Comparison of ENCODE assay signal across 10 cellular contexts in the genomic region with DNA sequence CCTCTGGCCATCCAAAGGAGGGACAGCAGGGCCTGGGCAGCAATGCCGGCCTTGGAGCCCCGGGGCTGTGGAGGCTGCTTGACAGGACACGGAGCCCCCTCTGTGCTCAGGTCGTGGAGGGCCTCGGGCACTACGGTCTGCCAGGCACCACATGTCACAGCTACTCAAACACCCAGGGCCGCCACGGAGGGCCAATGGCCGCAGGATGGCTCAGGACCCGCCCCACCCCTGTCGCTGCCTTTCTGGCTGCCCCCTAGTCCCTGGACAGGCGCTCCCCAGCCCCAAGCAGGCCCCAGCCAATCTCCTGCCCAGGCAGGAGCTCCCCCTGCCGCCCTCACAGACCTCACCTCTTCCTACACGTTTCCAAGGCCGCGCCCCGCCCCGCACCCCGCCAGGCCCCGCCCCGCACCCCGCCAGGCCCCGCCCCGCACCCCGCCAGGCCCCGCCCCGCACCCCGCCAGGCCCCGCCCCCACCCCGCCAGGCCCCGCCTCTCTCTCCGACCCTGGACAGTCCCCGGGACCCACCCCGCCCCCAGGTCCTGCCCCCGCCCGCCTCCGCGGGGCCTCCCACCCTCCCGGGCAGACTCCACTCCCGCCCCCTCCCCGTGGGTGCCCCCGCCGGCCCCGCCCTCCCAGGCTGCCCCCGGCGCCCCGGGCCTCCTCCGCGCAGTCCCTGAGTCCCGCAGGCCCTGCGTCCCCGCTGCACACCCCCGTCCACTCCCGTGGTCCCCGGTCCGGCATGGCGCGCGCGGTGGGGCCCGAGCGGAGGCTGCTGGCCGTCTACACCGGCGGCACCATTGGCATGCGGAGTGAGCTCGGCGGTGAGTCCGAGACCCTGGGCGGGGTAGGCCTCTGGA. TPM values are rescaled to one million over a fixed set of nuclear protein-coding genes. Genes with fewer than 3 reads are reported as not detected.
DNase-seq lines count a peak whose midpoint lies in the region; ATAC-seq lines count a peak whose summit lies in the region.
"Had no signal": no experiment of that assay in that cellular context is flagged by ENCODE, and none has a peak within 500 bp of the region (broad histone marks: within the 10 kb centered on the region; RNA-seq: fewer than 3 reads in every experiment).

A gene (plus strand): TSS at position 669 of the 857 bp plus-strand sequence. CDS start 71 bp downstream, at position 740.

- CTCF ChIA-PET in naive thymus-derived CD4-positive, alpha-beta T cell (lab: Charles Lee): interaction anchor here (0.9 kb wide), 1 partner anchor 479 kb away, joined by 3 read pairs; no protein-coding TSS in a partner anchor

- no peaks in the 10 kb centered on the region for H3K36me3 Mint-ChIP-seq in naive thymus-derived CD4-positive, alpha-beta T cell

- peak; percentile 33 for ATAC-seq in naive thymus-derived CD4-positive, alpha-beta T cell
- no peak for ATAC-seq in GM21360 (IDR thresholded peaks at IDR 0.05; ENCODE audit: unreplicated experiment)
- ATAC-seq in GM19351 (IDR thresholded peaks at IDR 0.05; ENCODE audit: unreplicated experiment): no peak

- peak within 1 kb of the TSS in 1 of 11 experiments; percentile 1; a peak in 1 of 22 replicates for H3K9ac ChIP-seq in BLaER1 treated with 17β-estradiol and CSF1 and Interleukin-3, amounts not matched to agents 10 nM and 100 nM
- H3K9ac ChIP-seq in HUES6 (ENCODE audit: low read length): no peak within 1 kb of the TSS

- no peaks in the 10 kb centered on the region for H3K27me3 ChIP-seq in BLaER1 treated with 17β-estradiol and CSF1 and Interleukin-3, amounts not matched to agents 10 nM and 100 nM
- H3K27me3 ChIP-seq in HUES6 (ENCODE audit: control insufficient read depth, insufficient read depth, low read length): peaks cover 11% of the 10 kb centered on the region
- H3K27me3 ChIP-seq in esophagus (ENCODE audit: control insufficient read depth in 1 of 2, insufficient read depth in 2 of 2, low read length in 2 of 2): peaks cover 0 to 3% of the 10 kb centered on the region in 2 donors
- no peaks in the 10 kb centered on the region for H3K27me3 ChIP-seq in naive thymus-derived CD4-positive, alpha-beta T cell (ENCODE audit: control insufficient read depth in 2 of 2, insufficient read depth in 2 of 2, low read length in 2 of 2)

- no peak within 1 kb of the TSS for H3K4me3 ChIP-seq in BLaER1 treated with 17β-estradiol and CSF1 and Interleukin-3, amounts not matched to agents 10 nM and 100 nM
- H3K4me3 ChIP-seq in HUES6 (ENCODE audit: low read depth, low read length) (peak within 1 kb of the TSS; percentile 54), esophagus (ENCODE audit: low read depth in 1 of 2, low read length in 2 of 2) (no peak within 1 kb of the TSS)
- H3K4me3 ChIP-seq in naive thymus-derived CD4-positive, alpha-beta T cell (ENCODE audit: low read length): no peak within 1 kb of the TSS

- H3K4me1 Mint-ChIP-seq in naive thymus-derived CD4-positive, alpha-beta T cell: peaks cover 0 to 8% (median 0%) of the 10 kb centered on the region in 7 donors
- H3K4me1 Mint-ChIP-seq: IgD-negative memory B cell had no signal

- no peak within 1 kb of the TSS for H3K27ac ChIP-seq in BLaER1 treated with 17β-estradiol and CSF1 and Interleukin-3, amounts not matched to agents 10 nM and 100 nM
- no peak within 1 kb of the TSS for H3K27ac ChIP-seq in HUES6 (ENCODE audit: low read depth, low read length)
- no peak within 1 kb of the TSS for H3K27ac ChIP-seq in esophagus (ENCODE audit: low read depth in 2 of 2, low read length in 1 of 2)
- no peak within 1 kb of the TSS for H3K27ac ChIP-seq in naive thymus-derived CD4-positive, alpha-beta T cell (ENCODE audit: low read depth, low read length)

- peaks cover 7 to 25% (median 12%) of the 10 kb centered on the region in 5 donors for H3K27me3 Mint-ChIP-seq in naive thymus-derived CD4-positive, alpha-beta T cell

- peak within 1 kb of the TSS in 8 of 11 experiments; percentile 23 to 81 (median 40); a peak in 13 of 22 replicates for H3K4me2 ChIP-seq in BLaER1 treated with 17β-estradiol and CSF1 and Interleukin-3, amounts not matched to agents 10 nM and 100 nM

- intact Hi-C loops in naive thymus-derived CD4-positive, alpha-beta T cell (cut with micrococcal nuclease): no loop called here

- H3K27ac Mint-ChIP-seq in naive thymus-derived CD4-positive, alpha-beta T cell: peak within 1 kb of the TSS in 1 of 9 donors; percentile 46

- peak within 1 kb of the TSS in 8 of 10 donors; percentile 30 to 64 (median 51) for H3K4me3 Mint-ChIP-seq in naive thymus-derived CD4-positive, alpha-beta T cell

- H3K9me3 ChIP-seq in BLaER1 treated with 17β-estradiol and CSF1 and Interleukin-3, amounts not matched to agents 10 nM and 100 nM (replicated peaks in 1 of 11): no peaks in the 10 kb centered on the region
- H3K9me3 ChIP-seq in HUES6 (ENCODE audit: control insufficient read depth, insufficient read depth, low read depth, low read length): no peaks in the 10 kb centered on the region
- no peaks in the 10 kb centered on the region for H3K9me3 ChIP-seq in esophagus (ENCODE audit: control insufficient read depth in 2 of 2, insufficient read depth in 1 of 2, low read depth in 1 of 2, low read length in 1 of 2)
- no peaks in the 10 kb centered on the region for H3K9me3 ChIP-seq in naive thymus-derived CD4-positive, alpha-beta T cell (ENCODE audit: control insufficient read depth in 2 of 3, low read length in 3 of 3)

- H3K36me3 ChIP-seq in BLaER1 treated with 17β-estradiol and CSF1 and Interleukin-3, amounts not matched to agents 10 nM and 100 nM: no peaks in the 10 kb centered on the region
- H3K36me3 ChIP-seq in HUES6 (ENCODE audit: control insufficient read depth, insufficient read depth, low read length): no peaks in the 10 kb centered on the region
- no peaks in the 10 kb centered on the region for H3K36me3 ChIP-seq in esophagus (ENCODE audit: control insufficient read depth in 2 of 2, insufficient read depth in 2 of 2, low read length in 1 of 2)
- no peaks in the 10 kb centered on the region for H3K36me3 ChIP-seq in naive thymus-derived CD4-positive, alpha-beta T cell (ENCODE audit: control insufficient read depth in 2 of 3, insufficient read depth in 3 of 3, low read length in 3 of 3)

- POLR2A ChIA-PET in naive thymus-derived CD4-positive, alpha-beta T cell (lab: Charles Lee): no interaction called here

- no peaks in the 10 kb centered on the region for H3K9me3 Mint-ChIP-seq in naive thymus-derived CD4-positive, alpha-beta T cell
- H3K9me3 Mint-ChIP-seq: IgD-negative memory B cell had no signal

- 18 to 19% methylated on average over 29 to 59 of the region's 70 CpGs for WGBS in esophagus, 2 donors

- peaks cover 4 to 53% (median 35%) of the 10 kb centered on the region in 10 experiments; a peak in 18 of 20 replicates for H3K4me1 ChIP-seq in BLaER1 treated with 17β-estradiol and CSF1 and Interleukin-3, amounts not matched to agents 10 nM and 100 nM
- no peaks in the 10 kb centered on the region; the same call in 1 of the 2 replicates for H3K4me1 ChIP-seq in HUES6 (ENCODE audit: control insufficient read depth, insufficient read depth, low read length)
- peaks cover 0 to 2% of the 10 kb centered on the region in 2 donors for H3K4me1 ChIP-seq in esophagus (ENCODE audit: control insufficient read depth in 2 of 2, insufficient read depth in 2 of 2, low read length in 1 of 2)
- no peaks in the 10 kb centered on the region for H3K4me1 ChIP-seq in naive thymus-derived CD4-positive, alpha-beta T cell (ENCODE audit: control insufficient read depth in 2 of 2, insufficient read depth in 2 of 2, low read length in 2 of 2)

- peak in 2 of 9 donors; percentile 28 to 43 for DNase-seq in naive thymus-derived CD4-positive, alpha-beta T cell
- DNase-seq in putamen (ENCODE audit: low spot score) (no peak), COR-L47 (lab: John Stamatoyannopoulos, UW) (no peak)
- DNase-seq: DMS79 treated with DMSO at 0.1 percent for 48 hours had no signal

- H4K20me1 ChIP-seq in BLaER1 treated with 17β-estradiol and CSF1 and Interleukin-3, amounts not matched to agents 10 nM and 100 nM: peaks cover 0 to 6% (median 0%) of the 10 kb centered on the region in 11 experiments; a peak in 3 of 22 replicates

RNA-seq across cellular contexts. Expression of the gene that starts here (rescaled TPM):
- polyA plus RNA-seq in esophagus: 10 to 100 TPM; 50.4 to 86.4 TPM
- total RNA-seq in naive thymus-derived CD4-positive, alpha-beta T cell: under 1 TPM in 2 of 5 experiments, not detected in 3; 0.11 to 0.38 TPM
- polyA plus RNA-seq in naive thymus-derived CD4-positive, alpha-beta T cell: not detected
- polyA plus RNA-seq: IgD-negative memory B cell had no signal

Comparison
In these comparisons a context has a peak if more than half of its experiments do, and no peak if none do; other contexts are left out.
1. RNA of the gene that starts here (polyA plus RNA-seq): 50.4 to 86.4 TPM in esophagus; not detected in naive thymus-derived CD4-positive, alpha-beta T cell; every median in the first group is over 10 times any median in the second.
2. Peak in ATAC-seq in naive thymus-derived CD4-positive, alpha-beta T cell; RNA of the gene not detected or under 1 TPM.